18 cellular contexts compared by ENCODE assay signal in genomic region chr14:79328863-79329262, GRCh38.
A peak's percentile ranks its signal among the peaks of the same experiment; 100 is the strongest.
DNase-seq lines count a peak whose midpoint lies in the region; ATAC-seq, FAIRE-seq and TF ChIP-seq lines count a peak whose summit lies in the region.
"Had no signal": no experiment of that assay in that cellular context is flagged by ENCODE, and none has a peak within 500 bp of the region (broad histone marks: within the 10 kb centered on the region; RNA-seq: fewer than 3 reads in every experiment).

No MANE protein-coding gene starts in this region.

- H3K9me3 ChIP-seq in mesenchymal stem cell (ENCODE audit: control insufficient read depth, low read length), result no peaks in the 10 kb centered on the region
- H3K9me3 ChIP-seq: A549, Caco-2, MG63 had no signal

- no peak overlapping the region for H3K27ac ChIP-seq in mesenchymal stem cell (ENCODE audit: low read length, poor library complexity, severe bottlenecking)
- H3K27ac ChIP-seq: A549 had no signal

- 85% methylated on average over 2 of the region's 3 CpGs for WGBS in mesenchymal stem cell

- H2BK15ac ChIP-seq in mesenchymal stem cell (ENCODE audit: low read depth, poor library complexity, severe bottlenecking), result no peak overlapping the region

- H3K79me1 ChIP-seq in mesenchymal stem cell (replicated peaks; ENCODE audit: low read length, poor library complexity, severe bottlenecking), result no peaks in the 10 kb centered on the region

- H2BK120ac ChIP-seq in mesenchymal stem cell (ENCODE audit: low read depth, low read length), result no peak overlapping the region

- no peaks in the 10 kb centered on the region for H3K36me3 ChIP-seq in bronchial epithelial cell (ENCODE audit: control insufficient read depth, insufficient read depth, low read length)
- no peaks in the 10 kb centered on the region for H3K36me3 ChIP-seq in mesenchymal stem cell (ENCODE audit: control insufficient read depth in 1 of 2, insufficient read depth in 2 of 2, low read depth in 1 of 2, low read length in 2 of 2)
- H3K36me3 ChIP-seq: MG63 had no signal

- H4K8ac ChIP-seq in mesenchymal stem cell (ENCODE audit: low read length), result no peak overlapping the region

- no peak overlapping the region for H2AFZ ChIP-seq in mesenchymal stem cell (ENCODE audit: low read depth, low read length)

- H3K4me1 ChIP-seq in mesenchymal stem cell (ENCODE audit: control insufficient read depth, insufficient read depth, low read depth, low read length), result no peaks in the 10 kb centered on the region
- H3K4me1 ChIP-seq: A549 had no signal

- H3K27me3 ChIP-seq in bronchial epithelial cell (ENCODE audit: control insufficient read depth, insufficient read depth, low read length), result no peaks in the 10 kb centered on the region
- no peaks in the 10 kb centered on the region for H3K27me3 ChIP-seq in mesenchymal stem cell (ENCODE audit: control insufficient read depth in 1 of 2, insufficient read depth in 1 of 2, low read length in 2 of 2)
- H3K27me3 ChIP-seq: MG63 had no signal

- H3K4ac ChIP-seq in mesenchymal stem cell (ENCODE audit: low read depth in 1 of 2, low read length in 2 of 2), result no peak overlapping the region

- no peak overlapping the region for H4K91ac ChIP-seq in mesenchymal stem cell (ENCODE audit: low read length)

- peak; percentile 22 for DNase-seq in EL
- peak; percentile 19 for DNase-seq in HT1080 (ENCODE audit: low read depth)
- peak; percentile 9 for DNase-seq in bronchial epithelial cell (ENCODE audit: low read depth)
- DNase-seq in mesenchymal stem cell, result peak; percentile 30
- DNase-seq in left ventricle myocardium superior, result no peak
- DNase-seq: Caco-2; CD4-positive, alpha-beta T cell; HFFc6; MG63; NCI-H1092; NCI-H146; NCI-H2029 treated with DMSO at 0.1 percent for 48 hours; NCI-H510A; OCI-M1; Right ventricle myocardium superior had no signal

- H3K23ac ChIP-seq in mesenchymal stem cell (ENCODE audit: low read length in 2 of 2), result no peak overlapping the region

- H3K4me2 ChIP-seq in mesenchymal stem cell (ENCODE audit: low read length, poor library complexity, severe bottlenecking), result no peak overlapping the region
- H3K4me2 ChIP-seq: A549 had no signal

- H2BK5ac ChIP-seq in mesenchymal stem cell (ENCODE audit: low read depth, low read length, poor library complexity, severe bottlenecking), result no peak overlapping the region

- no peak overlapping the region for H3K18ac ChIP-seq in mesenchymal stem cell (ENCODE audit: low read depth in 1 of 2, low read length in 2 of 2)

- H2BK12ac ChIP-seq in mesenchymal stem cell (ENCODE audit: low read length in 2 of 2), result no peak overlapping the region

- no peak overlapping the region for H3K4me3 ChIP-seq in bronchial epithelial cell (ENCODE audit: low read depth, low read length)
- H3K4me3 ChIP-seq in mesenchymal stem cell (ENCODE audit: insufficient read depth in 1 of 2, low read depth in 1 of 2, low read length in 2 of 2), result no peak overlapping the region
- H3K4me3 ChIP-seq: A549, MG63 had no signal

- intact Hi-C loops in left ventricle myocardium superior (cut with micrococcal nuclease), result no loop called here

- no peak overlapping the region for H3K14ac ChIP-seq in mesenchymal stem cell (ENCODE audit: low read length in 2 of 2)

- TF ChIP-seq CTCF in bronchial epithelial cell (IDR thresholded peaks at IDR 0.05; ENCODE audit: insufficient read depth, low read length, severe bottlenecking), result no peak

- FAIRE-seq in bronchial epithelial cell (lab: Jason Lieb, UNC), result no peak
- FAIRE-seq: A549 had no signal

- H2AK5ac ChIP-seq in mesenchymal stem cell (ENCODE audit: low read length, severe bottlenecking), result no peak overlapping the region

- no peak overlapping the region for H3K9ac ChIP-seq in mesenchymal stem cell (ENCODE audit: low read length)

- ATAC-seq in left ventricle myocardium superior (no peak), HG03095 (IDR thresholded peaks at IDR 0.05; ENCODE audit: unreplicated experiment) (no peak), HG02759 (IDR thresholded peaks at IDR 0.05; ENCODE audit: unreplicated experiment) (no peak)
- ATAC-seq: A549 had no signal
